Comparison of ENCODE assay signal across 16 cellular contexts in genomic region chr21:27769763-27770162, GRCh38.
"Had no signal": no experiment of that assay in that cellular context is flagged by ENCODE, and none has a peak within 500 bp of the region (broad histone marks: within the 10 kb centered on the region; RNA-seq: fewer than 3 reads in every experiment).

No MANE protein-coding gene starts in this region.

- H3K4me3 ChIP-seq: ascending aorta, dorsolateral prefrontal cortex, esophagus squamous epithelium, gastrocnemius medialis, psoas muscle, right lobe of liver, transverse colon had no signal

- H3K4me1 ChIP-seq: ascending aorta, esophagus squamous epithelium, right lobe of liver, transverse colon had no signal

- H3K36me3 ChIP-seq: ascending aorta, esophagus squamous epithelium, gastrocnemius medialis, right lobe of liver, transverse colon had no signal

- H3K27ac ChIP-seq: ascending aorta, dorsolateral prefrontal cortex, esophagus squamous epithelium, gastrocnemius medialis, psoas muscle, right lobe of liver, transverse colon had no signal

- DNase-seq: activated CD4-positive, alpha-beta T cell treated with anti-CD3 and anti-CD28 coated beads for 48 hours; activated CD8-positive, alpha-beta memory T cell treated with anti-CD3 and anti-CD28 coated beads, Interleukin-2, amount 50 U/mL, for 48 hours; activated CD8-positive, alpha-beta T cell treated with anti-CD3 and anti-CD28 coated beads, Interleukin-2, amount 10 ng/mL, durations not matched to agents 7 days and 5 days; activated naive CD4-positive, alpha-beta T cell; dorsolateral prefrontal cortex; esophagus squamous epithelium; gastrocnemius medialis; left ventricle myocardium superior; mesendoderm; psoas muscle; right lobe of liver; stimulated activated CD4-positive, alpha-beta T cell treated with anti-CD3 and anti-CD28 coated beads, Interleukin-2, amount 100 ng/mL, for 24 hours; stimulated activated naive B cell treated with anti-CD40 and anti-IgM and Interleukin-4, amounts not matched to agents 10 μg/mL and 1 μg/mL and 100 μg/mL, for 72 hours; substantia nigra; transverse colon had no signal

- H3K9me3 ChIP-seq: ascending aorta, esophagus squamous epithelium, gastrocnemius medialis, psoas muscle, right lobe of liver, transverse colon had no signal

- ATAC-seq: activated CD8-positive, alpha-beta T cell treated with anti-CD3 and anti-CD28 coated beads, Interleukin-2, amount 10 ng/mL, durations not matched to agents 7 days and 5 days; gastrocnemius medialis; left ventricle myocardium superior; psoas muscle; right lobe of liver; stimulated activated naive B cell treated with anti-CD40 and anti-IgM and Interleukin-4, amounts not matched to agents 10 μg/mL and 1 μg/mL and 100 μg/mL, for 72 hours had no signal

- H3K27me3 ChIP-seq: ascending aorta, dorsolateral prefrontal cortex, esophagus squamous epithelium, gastrocnemius medialis, right lobe of liver, transverse colon had no signal
